In the genomic region with DNA sequence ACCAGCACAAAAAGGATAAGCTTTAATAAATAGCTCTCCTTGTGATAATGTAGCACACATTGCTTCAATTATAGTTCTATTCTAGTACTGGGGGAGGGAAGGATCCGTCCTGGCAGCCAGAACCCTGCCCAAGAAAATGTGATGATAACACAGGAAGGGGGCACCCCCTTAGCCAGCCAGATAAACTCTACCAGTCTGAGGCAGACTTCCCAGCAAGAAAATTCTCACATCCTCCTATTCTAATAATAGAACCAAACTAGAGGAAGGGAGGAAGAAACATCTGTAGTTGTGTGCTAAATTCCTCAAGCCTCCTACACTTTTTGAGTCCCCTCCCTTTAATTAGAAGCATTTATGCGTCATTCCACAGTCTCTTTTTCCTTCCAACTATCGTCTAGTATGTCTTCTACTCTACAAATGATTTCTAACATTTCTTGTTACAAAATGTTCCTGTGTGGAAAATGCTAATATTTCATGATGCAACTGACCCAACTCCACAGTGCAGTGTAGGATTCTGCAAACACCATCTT, we compare ENCODE assay signal across 13 cellular contexts.
DNase-seq lines count a peak whose midpoint lies in the region; ATAC-seq and TF ChIP-seq lines count a peak whose summit lies in the region.
"Had no signal": no experiment of that assay in that cellular context is flagged by ENCODE, and none has a peak within 500 bp of the region (broad histone marks: within the 10 kb centered on the region; RNA-seq: fewer than 3 reads in every experiment).

No MANE protein-coding gene starts in this region.

- no peak for TF ChIP-seq EP300 in sigmoid colon (IDR thresholded peaks at IDR 0.05)

- peaks cover 0 to 18% of the 10 kb centered on the region in 2 donors for H3K4me1 ChIP-seq in ascending aorta
- peaks cover 0 to 34% (median 18%) of the 10 kb centered on the region in 9 donors for H3K4me1 ChIP-seq in heart right ventricle
- H3K4me1 ChIP-seq in sigmoid colon: no peaks in the 10 kb centered on the region

- TF ChIP-seq CTCF in ascending aorta (IDR thresholded peaks at IDR 0.05): no peak
- no peak for TF ChIP-seq CTCF in heart right ventricle (IDR thresholded peaks at IDR 0.05)
- TF ChIP-seq CTCF in sigmoid colon (IDR thresholded peaks at IDR 0.05): no peak

- no peaks in the 10 kb centered on the region for H3K9me3 ChIP-seq in ascending aorta
- no peaks in the 10 kb centered on the region for H3K9me3 ChIP-seq in heart right ventricle
- H3K9me3 ChIP-seq in sigmoid colon: no peaks in the 10 kb centered on the region

- H3K4me3 ChIP-seq in ascending aorta: peak overlapping the region in 1 of 2 donors; percentile 10
- H3K4me3 ChIP-seq in heart right ventricle: peak overlapping the region in 1 of 10 donors; percentile 3
- no peak overlapping the region for H3K4me3 ChIP-seq in sigmoid colon

- H3K27ac ChIP-seq in ascending aorta (peak overlapping the region; percentile 83 to 84), heart right ventricle (peak overlapping the region; percentile 12 to 82 (median 59)), sigmoid colon (peak overlapping the region in 3 of 4 donors; percentile 17 to 57 (median 28))
- H3K27ac ChIP-seq: C4-2B had no signal

- H3K36me3 ChIP-seq in ascending aorta: no peaks in the 10 kb centered on the region
- no peaks in the 10 kb centered on the region for H3K36me3 ChIP-seq in heart right ventricle
- no peaks in the 10 kb centered on the region for H3K36me3 ChIP-seq in sigmoid colon

- intact Hi-C loops in ascending aorta (cut with DNase I): loop anchor here (5.0 kb wide), 1 partner anchor 72 kb away; no protein-coding TSS in a partner anchor
- intact Hi-C loops in heart right ventricle (cut with DNase I): loop anchor here in 6 of 10 donors (5.0 to 10.0 kb wide), 2 partner anchors 257 to 260 kb away; a partner anchor contains a TSS
- intact Hi-C loops in sigmoid colon (cut with DNase I): loop anchor here (10.0 kb wide), 1 partner anchor 260 kb away; a partner anchor contains a TSS

- 1 to 2% methylated on average over 3 of the region's 3 CpGs for WGBS in heart right ventricle, 2 donors
- WGBS in sigmoid colon, 2 donors: 24 to 76% methylated on average over 3 of the region's 3 CpGs

- TF ChIP-seq POLR2A in sigmoid colon (IDR thresholded peaks at IDR 0.05): no peak

- no peaks in the 10 kb centered on the region for H3K27me3 ChIP-seq in ascending aorta
- H3K27me3 ChIP-seq in heart right ventricle: no peaks in the 10 kb centered on the region
- no peaks in the 10 kb centered on the region for H3K27me3 ChIP-seq in sigmoid colon

- ATAC-seq in heart right ventricle (peak; percentile 73 to 92 (median 88)), GM18502 (IDR thresholded peaks at IDR 0.05; ENCODE audit: poor library complexity, unreplicated experiment) (no peak)

- DNase-seq in AG20443 (ENCODE audit: low spot score) (peak; percentile 76), ascending aorta (ENCODE audit: low spot score in 2 of 2) (peak in 1 of 2 donors; percentile 73), heart right ventricle (peak in 1 of 2 donors; percentile 32), sigmoid colon (no peak), DMS53 treated with DMSO at 0.1 percent for 48 hours (lab: John Stamatoyannopoulos, UW; ENCODE audit: unreplicated experiment) (no peak), globus pallidus (ENCODE audit: low spot score) (no peak)
- DNase-seq in activated effector memory CD4-positive, alpha-beta T cell treated with anti-CD3 and anti-CD28 coated beads, Interleukin-2, amount 50 U/mL, for 16 hours: no peak
- DNase-seq: activated CD4-positive, alpha-beta T cell treated with anti-CD3 and anti-CD28 coated beads for 48 hours; activated gamma-delta T cell; NCI-H1436 treated with DMSO at 0.1 percent for 48 hours; small intestine had no signal

Comparison
In these comparisons a context has a peak if more than half of its experiments do, and no peak if none do; other contexts are left out.
1. H3K27ac ChIP-seq: peak in every context shown above with its lines; median percentile 84 in ascending aorta; 59 in heart right ventricle; 28 in sigmoid colon.